ENCODE assay signal across 2 cellular contexts in genomic region chr12:62247242-62247641, GRCh38.
TF ChIP-seq lines count a peak whose summit lies in the region.

No MANE protein-coding gene starts in this region.

TF ChIP-seq in HepG2, 621 proteins besides CTCF, POLR2A, EP300 and RAD21:
- TF ChIP-seq MAFK (conservative IDR thresholded peaks at IDR 0.05 in 1 of 2, IDR thresholded peaks at IDR 0.05 in 1 of 2; ENCODE audit: low read length in 2 of 2) = peak; percentile 56 to 71
- TF ChIP-seq CENPBD1 (CRISPR knock-in tag; IDR thresholded peaks at IDR 0.05; ENCODE audit: borderline replicate concordance, low read depth) = no peak
- TF ChIP-seq MAFF (IDR thresholded peaks at IDR 0.05; ENCODE audit: low read depth, low read length) = peak; percentile 56

TF ChIP-seq in K562, 482 proteins besides CTCF, POLR2A, EP300 and RAD21:
- TF ChIP-seq POLR2AphosphoS5 (IDR thresholded peaks at IDR 0.05; ENCODE audit: control insufficient read depth, insufficient read depth, low read depth, low read length) (no peak), TSC22D4 (tag; IDR thresholded peaks at IDR 0.05) (no peak), CREB1 (IDR thresholded peaks at IDR 0.05) (no peak), CREB1 (CRISPR knock-in tag; IDR thresholded peaks at IDR 0.05) (no peak), HES1 (IDR thresholded peaks at IDR 0.05; ENCODE audit: low read depth) (no peak), ZNF316 (IDR thresholded peaks at IDR 0.05) (peak; percentile 79), MAFK (IDR thresholded peaks at IDR 0.05; ENCODE audit: low read length) (0 out of 2 replicates have a peak, but pooled peaks have one; percentile 31), C11orf30 (IDR thresholded peaks at IDR 0.05; ENCODE audit: low read depth) (peak; percentile 64; the same call in 1 of the 2 replicates), MAFF (IDR thresholded peaks at IDR 0.05; ENCODE audit: low read length) (peak; percentile 31; the same call in 1 of the 2 replicates), TARDBP (IDR thresholded peaks at IDR 0.05) (no peak), SNIP1 (IDR thresholded peaks at IDR 0.05; ENCODE audit: low read depth) (no peak), ZNF699 (CRISPR knock-in tag; IDR thresholded peaks at IDR 0.05; ENCODE audit: insufficient replicate concordance) (no peak)
